In genomic region chr14:104801284-104802119, GRCh38 we compare ENCODE assay signal across 8 cellular contexts. TPM values are rescaled to one million over a fixed set of nuclear protein-coding genes. Genes with fewer than 3 reads are reported as not detected.
DNase-seq lines count a peak whose midpoint lies in the region; ATAC-seq and TF ChIP-seq lines count a peak whose summit lies in the region.

No MANE protein-coding gene starts in this region.

- DNase-seq in right cardiac atrium, result peak in 2 of 3 donors; percentile 70 to 74
- DNase-seq in superior temporal gyrus (ENCODE audit: extremely low spot score), result no peak
- DNase-seq in mucosa of gallbladder (ENCODE audit: low spot score), result no peak
- DNase-seq in DMS153 (lab: John Stamatoyannopoulos, UW), result no peak

- no peak overlapping the region; the same call in 1 of the 2 replicates for H3K27ac ChIP-seq in HEK293 (ENCODE audit: extremely low read depth, low read depth, low read length)
- no peak overlapping the region for H3K27ac ChIP-seq in right cardiac atrium (ENCODE audit: low read length)
- H3K27ac ChIP-seq in skeletal muscle tissue (ENCODE audit: low read depth, low read length), result no peak overlapping the region

- H3K9me3 ChIP-seq in HEK293 (ENCODE audit: control insufficient read depth, insufficient read depth, low read depth, low read length), result no peaks in the 10 kb centered on the region
- no peaks in the 10 kb centered on the region for H3K9me3 ChIP-seq in right cardiac atrium (ENCODE audit: control insufficient read depth, low read length)
- no peaks in the 10 kb centered on the region for H3K9me3 ChIP-seq in skeletal muscle tissue (ENCODE audit: control insufficient read depth in 3 of 3, low read length in 3 of 3)

- WGBS in right cardiac atrium, result 36% methylated on average over 55 of the region's 55 CpGs

- ATAC-seq in right cardiac atrium, result no peak
- ATAC-seq in HG02938 (IDR thresholded peaks at IDR 0.05; ENCODE audit: unreplicated experiment), result no peak

- CTCF ChIA-PET in HEK293 (lab: Yijun Ruan, JAX), result interaction anchor here (1.2 kb wide), 1 partner anchor 24 kb away, joined by 3 read pairs; no protein-coding TSS in a partner anchor

- H3K36me3 ChIP-seq in HEK293 (ENCODE audit: control insufficient read depth in 2 of 2, insufficient read depth in 1 of 2, low read length in 2 of 2) (no peaks in the 10 kb centered on the region), skeletal muscle tissue (ENCODE audit: control insufficient read depth in 3 of 3, insufficient read depth in 3 of 3, low read length in 3 of 3) (no peaks in the 10 kb centered on the region)

- POLR2A ChIA-PET in HEK293 (lab: Yijun Ruan, JAX), result interaction anchor here (1.1 to 1.6 kb wide), 2 partner anchors 10 to 25 kb away, joined by 4 to 7 read pairs; no protein-coding TSS in a partner anchor

- H3K4me3 ChIP-seq in HEK293 (ENCODE audit: low read depth, low read length) (peak overlapping the region; percentile 43), WI38 (ENCODE audit: low read depth, low read length) (peak overlapping the region; percentile 66), right cardiac atrium (ENCODE audit: low read length) (peak overlapping the region; percentile 69), skeletal muscle tissue (ENCODE audit: low read length in 3 of 3) (peak overlapping the region; percentile 66 to 81 (median 80))

- TF ChIP-seq CTCF in HEK293 (tag by site-specific recombination; IDR thresholded peaks at IDR 0.05) (no peak), WI38 (IDR thresholded peaks at IDR 0.05; ENCODE audit: low read depth, low read length) (no peak)

- intact Hi-C loops in right cardiac atrium (cut with DNase I), result no loop called here

- H3K4me1 ChIP-seq in HEK293 (ENCODE audit: control insufficient read depth, insufficient read depth, low read length), result peaks cover 9% of the 10 kb centered on the region
- peaks cover 2% of the 10 kb centered on the region for H3K4me1 ChIP-seq in right cardiac atrium (ENCODE audit: control insufficient read depth, insufficient read depth, low read length)
- H3K4me1 ChIP-seq in skeletal muscle tissue (ENCODE audit: control insufficient read depth in 3 of 3, insufficient read depth in 3 of 3, low read length in 3 of 3), result peaks cover 28 to 76% (median 59%) of the 10 kb centered on the region in 3 donors

- H3K9ac ChIP-seq in skeletal muscle tissue (ENCODE audit: low read depth in 1 of 3, low read length in 3 of 3), result peak overlapping the region; percentile 71 to 83 (median 77)

- no peaks in the 10 kb centered on the region for H3K27me3 ChIP-seq in right cardiac atrium (ENCODE audit: control insufficient read depth, insufficient read depth)
- no peaks in the 10 kb centered on the region for H3K27me3 ChIP-seq in skeletal muscle tissue (ENCODE audit: control insufficient read depth in 3 of 3, insufficient read depth in 3 of 3, low read length in 3 of 3)

TF ChIP-seq in HEK293, 187 proteins besides CTCF, POLR2A, EP300 and RAD21:
- TF ChIP-seq ZFHX2 (tag by site-specific recombination; conservative IDR thresholded peaks at IDR 0.05) (peak; percentile 47; the same call in 1 of the 2 replicates), ZNF677 (tag by site-specific recombination; IDR thresholded peaks at IDR 0.05) (no peak), ZNF335 (tag by site-specific recombination; conservative IDR thresholded peaks at IDR 0.05) (peak; percentile 43; the same call in 1 of the 2 replicates), ZEB2 (tag by site-specific recombination; IDR thresholded peaks at IDR 0.05) (0 out of 2 replicates have a peak, but pooled peaks have one; percentile 2), ZFP69B (tag by site-specific recombination; IDR thresholded peaks at IDR 0.05) (0 out of 2 replicates have a peak, but pooled peaks have one; percentile 26), SCRT2 (tag by site-specific recombination; IDR thresholded peaks at IDR 0.05) (no peak), ZNF76 (tag by site-specific recombination; IDR thresholded peaks at IDR 0.05; ENCODE audit: borderline replicate concordance, low read depth) (0 out of 2 replicates have a peak, but pooled peaks have one; percentile 28), ZNF2 (tag by site-specific recombination; IDR thresholded peaks at IDR 0.05) (0 out of 2 replicates have a peak, but pooled peaks have one; percentile 3), ZBTB8A (tag by site-specific recombination; IDR thresholded peaks at IDR 0.05) (0 out of 2 replicates have a peak, but pooled peaks have one; percentile 8)
- TF ChIP-seq, protein P1, sequence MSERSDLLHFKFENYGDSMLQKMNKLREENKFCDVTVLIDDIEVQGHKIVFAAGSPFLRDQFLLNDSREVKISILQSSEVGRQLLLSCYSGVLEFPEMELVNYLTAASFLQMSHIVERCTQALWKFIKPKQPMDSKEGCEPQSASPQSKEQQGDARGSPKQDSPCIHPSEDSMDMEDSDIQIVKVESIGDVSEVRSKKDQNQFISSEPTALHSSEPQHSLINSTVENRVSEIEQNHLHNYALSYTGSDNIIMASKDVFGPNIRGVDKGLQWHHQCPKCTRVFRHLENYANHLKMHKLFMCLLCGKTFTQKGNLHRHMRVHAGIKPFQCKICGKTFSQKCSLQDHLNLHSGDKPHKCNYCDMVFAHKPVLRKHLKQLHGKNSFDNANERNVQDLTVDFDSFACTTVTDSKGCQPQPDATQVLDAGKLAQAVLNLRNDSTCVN (tag by site-specific recombination; optimal IDR thresholded peaks at IDR 0.05), result peak; percentile 29

RNA-seq across cellular contexts. Expression of gene ZBTB42, which starts 0.6 kb away (rescaled TPM):
- total RNA-seq in right cardiac atrium (1 to 10 TPM; 6.0 to 7.7 (median 6.6) TPM), skeletal muscle tissue (3.7 TPM), mucosa of gallbladder (10.3 TPM)
- 5.3 TPM for polyA plus RNA-seq in right cardiac atrium

RNA-seq across cellular contexts. Expression of gene AKT1, which starts 6.0 kb away (rescaled TPM):
- total RNA-seq in right cardiac atrium (100 to 1,000 TPM; 120 to 154 (median 126) TPM), skeletal muscle tissue (151 TPM), mucosa of gallbladder (166 TPM)
- 101 TPM for polyA plus RNA-seq in right cardiac atrium

RNA-seq across cellular contexts. Expression of gene SIVA1, which starts 48.6 kb away (rescaled TPM):
- 10 to 100 TPM; 74.6 to 88.5 (median 85.1) TPM for total RNA-seq in right cardiac atrium
- polyA plus RNA-seq in right cardiac atrium, result 201 TPM
- total RNA-seq in skeletal muscle tissue, result 51.7 TPM
- total RNA-seq in mucosa of gallbladder, result 80.6 TPM

Comparison
In these comparisons a context has a peak if more than half of its experiments do, and no peak if none do; other contexts are left out.
1. DNase-seq: peak in right cardiac atrium (2 of 3); none in superior temporal gyrus (single experiment), mucosa of gallbladder (single experiment) and DMS153 (single experiment).
2. Peak in every context shown above with its lines, with median percentiles within 50 percentile points of each other: H3K4me3 ChIP-seq.